In genomic region chr2:71615769-71616730, GRCh38 we compare ENCODE assay signal across 1 cellular context.
TF ChIP-seq lines count a peak whose summit lies in the region.

No MANE protein-coding gene starts in this region.

TF ChIP-seq in GM23338, 12 proteins besides CTCF, POLR2A, EP300 and RAD21 (continued from another document):
- no peak for TF ChIP-seq ZNF462 (CRISPR knock-in tag; IDR thresholded peaks at IDR 0.05)
